33 cellular contexts compared by ENCODE assay signal in genomic region chr10:106722524-106722923, GRCh38.
DNase-seq lines count a peak whose midpoint lies in the region; ATAC-seq, FAIRE-seq and TF ChIP-seq lines count a peak whose summit lies in the region.
"Had no signal": no experiment of that assay in that cellular context is flagged by ENCODE, and none has a peak within 500 bp of the region (broad histone marks: within the 10 kb centered on the region; RNA-seq: fewer than 3 reads in every experiment).

No MANE protein-coding gene starts in this region.

- POLR2A ChIA-PET in HepG2 (lab: Yijun Ruan, JAX): no interaction called here
- POLR2A ChIA-PET in WTC11 (lab: Charles Lee): no interaction called here

- H3K79me2 ChIP-seq in HepG2 (ENCODE audit: insufficient read depth, low read length): no peaks in the 10 kb centered on the region
- H3K79me2 ChIP-seq: parathyroid adenoma had no signal

- H3K4me3 ChIP-seq in HepG2 (replicated peaks in 1 of 3; ENCODE audit: insufficient read depth in 1 of 3, low read depth in 2 of 3, low read length in 3 of 3): no peak overlapping the region
- H3K4me3 ChIP-seq in right lobe of liver: no peak overlapping the region
- no peak overlapping the region for H3K4me3 ChIP-seq in kidney epithelial cell (ENCODE audit: low read depth, low read length)
- H3K4me3 ChIP-seq: heart right ventricle, K562 had no signal

- in situ Hi-C loops in HepG2 (cut with HindIII; ENCODE audit: extremely low pct_ligation_motif_present, low pct_unique_long_range_greater_than_20kb): no loop called here

- no peaks in the 10 kb centered on the region for H3K27me3 Mint-ChIP-seq in WTC11 (ENCODE audit: low read depth)
- H3K27me3 Mint-ChIP-seq in type B pancreatic cell: peaks cover 3% of the 10 kb centered on the region
- H3K27me3 Mint-ChIP-seq: activated naive CD8-positive, alpha-beta T cell treated with anti-CD3 and anti-CD28 coated beads, Interleukin-2, amount 10 ng/mL, durations not matched to agents 7 days and 5 days; stimulated activated memory B cell treated with anti-CD40 and anti-IgM and Interleukin-4, amounts not matched to agents 10 μg/mL and 1 μg/mL and 100 μg/mL, for 72 hours had no signal

- no TSS peak for BruUV-seq in HepG2 (replicated peaks; lab: Mats Ljungman, UMichigan)

- ATAC-seq in HepG2 (peak; percentile 76), right lobe of liver (no peak), WTC11 (peak; percentile 71), HG03469 (IDR thresholded peaks at IDR 0.05; ENCODE audit: unreplicated experiment) (no peak)
- ATAC-seq: CD8-positive, alpha-beta T cell; heart right ventricle; K562; left ventricle myocardium superior; natural killer cell treated with Interleukin-12 subunit alpha and Interleukin-12 subunit beta and Interleukin-15 and Interleukin-18, amount 100 ng/mL, for 72 hours; right cardiac atrium; SK-N-SH treated with all-trans-retinoic acid at 6 μM for 48 hours; stimulated activated memory B cell treated with anti-CD40 and anti-IgM and Interleukin-4, amounts not matched to agents 10 μg/mL and 1 μg/mL and 100 μg/mL, for 72 hours had no signal

- no peaks in the 10 kb centered on the region for H3K36me3 ChIP-seq in HepG2 (replicated peaks in 1 of 2; ENCODE audit: control insufficient read depth in 1 of 2, insufficient read depth in 2 of 2, low read length in 2 of 2)
- H3K36me3 ChIP-seq in right lobe of liver: no peaks in the 10 kb centered on the region
- H3K36me3 ChIP-seq in kidney epithelial cell (ENCODE audit: control insufficient read depth, insufficient read depth, low read length): no peaks in the 10 kb centered on the region
- H3K36me3 ChIP-seq: heart right ventricle had no signal

- H3K27me3 ChIP-seq in HepG2 (ENCODE audit: control insufficient read depth in 1 of 2, insufficient read depth in 2 of 2, low read length in 2 of 2): no peaks in the 10 kb centered on the region
- H3K27me3 ChIP-seq in right lobe of liver: no peaks in the 10 kb centered on the region
- no peaks in the 10 kb centered on the region for H3K27me3 ChIP-seq in kidney epithelial cell (ENCODE audit: control insufficient read depth, insufficient read depth, low read length)
- H3K27me3 ChIP-seq: heart right ventricle had no signal

- TF ChIP-seq POLR2A in HepG2 (IDR thresholded peaks at IDR 0.05; ENCODE audit: insufficient read depth in 1 of 2, low read depth in 2 of 2, low read length in 2 of 2) (no peak), right lobe of liver (IDR thresholded peaks at IDR 0.05) (no peak)

- H3K4me3 Mint-ChIP-seq in WTC11 (no peak overlapping the region), type B pancreatic cell (no peak overlapping the region)
- H3K4me3 Mint-ChIP-seq: activated naive CD8-positive, alpha-beta T cell treated with anti-CD3 and anti-CD28 coated beads, Interleukin-2, amount 10 ng/mL, durations not matched to agents 7 days and 5 days; CD8-positive, alpha-beta T cell; immature natural killer cell; natural killer cell treated with Interleukin-12 subunit alpha and Interleukin-12 subunit beta and Interleukin-15 and Interleukin-18, amount 100 ng/mL, for 72 hours; stimulated activated memory B cell treated with anti-CD40 and anti-IgM and Interleukin-4, amounts not matched to agents 10 μg/mL and 1 μg/mL and 100 μg/mL, for 72 hours had no signal

- no peak for TF ChIP-seq RAD21 in HepG2 (CRISPR knock-in tag; IDR thresholded peaks at IDR 0.05)

- FAIRE-seq in HepG2 (lab: Jason Lieb, UNC): no peak
- FAIRE-seq: G401.6, K562, urothelium cell line had no signal

- H3K27ac Mint-ChIP-seq in WTC11: no peak overlapping the region
- no peak overlapping the region for H3K27ac Mint-ChIP-seq in type B pancreatic cell
- H3K27ac Mint-ChIP-seq: activated naive CD8-positive, alpha-beta T cell treated with anti-CD3 and anti-CD28 coated beads, Interleukin-2, amount 10 ng/mL, durations not matched to agents 7 days and 5 days; CD8-positive, alpha-beta T cell; immature natural killer cell; natural killer cell treated with Interleukin-12 subunit alpha and Interleukin-12 subunit beta and Interleukin-15 and Interleukin-18, amount 100 ng/mL, for 72 hours; stimulated activated memory B cell treated with anti-CD40 and anti-IgM and Interleukin-4, amounts not matched to agents 10 μg/mL and 1 μg/mL and 100 μg/mL, for 72 hours had no signal

- H3K4me1 ChIP-seq in HepG2 (ENCODE audit: insufficient read depth, low read length) (no peaks in the 10 kb centered on the region), right lobe of liver (no peaks in the 10 kb centered on the region)
- H3K4me1 ChIP-seq: heart right ventricle, parathyroid adenoma had no signal

- peaks cover 17% of the 10 kb centered on the region for H3K36me3 Mint-ChIP-seq in WTC11
- no peaks in the 10 kb centered on the region for H3K36me3 Mint-ChIP-seq in type B pancreatic cell
- H3K36me3 Mint-ChIP-seq: activated naive CD8-positive, alpha-beta T cell treated with anti-CD3 and anti-CD28 coated beads, Interleukin-2, amount 10 ng/mL, durations not matched to agents 7 days and 5 days; CD8-positive, alpha-beta T cell; immature natural killer cell; natural killer cell treated with Interleukin-12 subunit alpha and Interleukin-12 subunit beta and Interleukin-15 and Interleukin-18, amount 100 ng/mL, for 72 hours; stimulated activated memory B cell treated with anti-CD40 and anti-IgM and Interleukin-4, amounts not matched to agents 10 μg/mL and 1 μg/mL and 100 μg/mL, for 72 hours had no signal

- no peak for TF ChIP-seq EP300 in HepG2 (IDR thresholded peaks at IDR 0.05; ENCODE audit: low read depth in 2 of 2, low read length in 2 of 2)
- TF ChIP-seq EP300 in HepG2 (CRISPR knock-in tag; IDR thresholded peaks at IDR 0.05; ENCODE audit: borderline replicate concordance): no peak

- no peak for DNase-seq in HepG2 (ENCODE audit: low spot score)
- no peak for DNase-seq in right lobe of liver
- DNase-seq in WTC11 (ENCODE audit: low spot score): no peak
- no peak for DNase-seq in kidney epithelial cell (ENCODE audit: low read depth)
- DNase-seq in type B pancreatic cell (ENCODE audit: extremely low spot score, unreplicated experiment): no peak
- DNase-seq in SHP77 (lab: John Stamatoyannopoulos, UW): no peak
- DNase-seq in NCI-H1105 treated with DMSO at 0.1 percent for 48 hours (lab: John Stamatoyannopoulos, UW): no peak
- DNase-seq: activated CD4-positive, alpha-beta T cell treated with anti-CD3 and anti-CD28 coated beads, Interleukin-2, amount 50 U/mL, for 48 hours; activated CD8-positive, alpha-beta memory T cell treated with anti-CD3 and anti-CD28 coated beads, Interleukin-2, amount 50 U/mL, for 48 hours; activated naive CD8-positive, alpha-beta T cell treated with anti-CD3 and anti-CD28 coated beads, Interleukin-2, amount 10 ng/mL, durations not matched to agents 7 days and 5 days; AML-193; CD8-positive, alpha-beta T cell; cerebellar nuclear complex; DMS153; heart right ventricle; immature natural killer cell; left ventricle myocardium superior; MM.1S; NCI-H146; NCI-H2171 treated with DMSO at 0.1 percent for 48 hours; NCI-H526; right cardiac atrium; RPMI8226; stimulated activated CD4-positive, alpha-beta T cell treated with anti-CD3 and anti-CD28 coated beads, Interleukin-4, amount 100 ng/mL, for 1 hour had no signal

- intact Hi-C loops in HepG2 (cut with micrococcal nuclease; ENCODE audit: unreplicated experiment) (no loop called here), right lobe of liver (cut with DNase I) (no loop called here)

- H3K9me3 ChIP-seq in HepG2 (ENCODE audit: low read length): no peaks in the 10 kb centered on the region
- no peaks in the 10 kb centered on the region for H3K9me3 ChIP-seq in right lobe of liver
- H3K9me3 ChIP-seq: heart right ventricle had no signal

- H3K27ac ChIP-seq in HepG2 (ENCODE audit: extremely low read length, insufficient read depth, low read length) (no peak overlapping the region), right lobe of liver (no peak overlapping the region)
- H3K27ac ChIP-seq: epithelial cell of prostate, heart right ventricle, parathyroid adenoma had no signal

- CTCF ChIA-PET in HepG2 (lab: Yijun Ruan, JAX; ENCODE audit: low intra/inter-chr PET ratio, low total read pairs) (no interaction called here), WTC11 (lab: Charles Lee) (no interaction called here)

- H3K4me2 ChIP-seq in HepG2 (ENCODE audit: low read depth, low read length): no peak overlapping the region

- H3K4me1 Mint-ChIP-seq in WTC11 (peaks cover 15% of the 10 kb centered on the region), type B pancreatic cell (ENCODE audit: unreplicated experiment) (no peaks in the 10 kb centered on the region)
- H3K4me1 Mint-ChIP-seq: activated naive CD8-positive, alpha-beta T cell treated with anti-CD3 and anti-CD28 coated beads, Interleukin-2, amount 10 ng/mL, durations not matched to agents 7 days and 5 days; stimulated activated memory B cell treated with anti-CD40 and anti-IgM and Interleukin-4, amounts not matched to agents 10 μg/mL and 1 μg/mL and 100 μg/mL, for 72 hours had no signal

- H3K9ac ChIP-seq in HepG2 (ENCODE audit: insufficient read depth, low read depth, low read length): no peak overlapping the region
- H3K9ac ChIP-seq: parathyroid adenoma had no signal

- peaks cover 22% of the 10 kb centered on the region for H3K9me3 Mint-ChIP-seq in WTC11
- H3K9me3 Mint-ChIP-seq in type B pancreatic cell: peaks cover 5% of the 10 kb centered on the region
- H3K9me3 Mint-ChIP-seq: activated naive CD8-positive, alpha-beta T cell treated with anti-CD3 and anti-CD28 coated beads, Interleukin-2, amount 10 ng/mL, durations not matched to agents 7 days and 5 days; immature natural killer cell had no signal

- TF ChIP-seq CTCF in HepG2 (CRISPR knock-in tag; IDR thresholded peaks at IDR 0.05) (no peak), right lobe of liver (IDR thresholded peaks at IDR 0.05) (peak in 1 of 4 donors; percentile 12), WTC11 (IDR thresholded peaks at IDR 0.05) (no peak), kidney epithelial cell (IDR thresholded peaks at IDR 0.05; ENCODE audit: insufficient read depth, low read length, poor library complexity, severe bottlenecking) (peak; percentile 4), type B pancreatic cell (conservative IDR thresholded peaks at IDR 0.05) (peak; percentile 62)

- H2AFZ ChIP-seq in HepG2 (ENCODE audit: low read length): no peak overlapping the region
- H2AFZ ChIP-seq: parathyroid adenoma had no signal

- no peaks in the 10 kb centered on the region for H4K20me1 ChIP-seq in HepG2 (ENCODE audit: insufficient read depth, low read length)

- 43% methylated on average over 2 of the region's 2 CpGs for WGBS in HepG2 (ENCODE audit: low lambda C conversion rate)
- WGBS in right lobe of liver (ENCODE audit: insufficient coverage, low coverage, low lambda C conversion rate, missing lambda C conversion rate): 63% methylated on average over 2 of the region's 2 CpGs

TF ChIP-seq in HepG2, 621 proteins besides CTCF, POLR2A, EP300 and RAD21 (continues in another document):
- TF ChIP-seq HNRNPL (IDR thresholded peaks at IDR 0.05; ENCODE audit: low read depth, low read length): no peak

TF ChIP-seq in WTC11, 78 proteins besides CTCF, POLR2A, EP300 and RAD21 (continues in another document):
- TF ChIP-seq SP1 (CRISPR knock-in tag; conservative IDR thresholded peaks at IDR 0.05) (no peak), NFE2L1 (CRISPR knock-in tag; IDR thresholded peaks at IDR 0.05) (no peak), JAZF1 (CRISPR knock-in tag; IDR thresholded peaks at IDR 0.05) (no peak), GABPB1 (CRISPR knock-in tag; IDR thresholded peaks at IDR 0.05) (no peak), ZNF416 (CRISPR knock-in tag; IDR thresholded peaks at IDR 0.05) (no peak), ZNF138 (CRISPR knock-in tag; conservative IDR thresholded peaks at IDR 0.05) (no peak)

Comparison
In these comparisons a context has a peak if more than half of its experiments do, and no peak if none do; other contexts are left out.
1. ATAC-seq: peak in HepG2 (single experiment) and WTC11 (single experiment); none in right lobe of liver (0 of 4) and HG03469 (single experiment).
2. CTCF ChIP-seq: peak in kidney epithelial cell (single experiment) and type B pancreatic cell (single experiment); none in HepG2 (single experiment) and WTC11 (single experiment).